30 cellular contexts compared by ENCODE assay signal in genomic region chr1:76463278-76463677, GRCh38.
DNase-seq lines count a peak whose midpoint lies in the region; ATAC-seq and TF ChIP-seq lines count a peak whose summit lies in the region.
"Had no signal": no experiment of that assay in that cellular context is flagged by ENCODE, and none has a peak within 500 bp of the region (broad histone marks: within the 10 kb centered on the region; RNA-seq: fewer than 3 reads in every experiment).

No MANE protein-coding gene starts in this region.

- H3K9me3 Mint-ChIP-seq in activated T-helper 2 cell treated with anti-CD3 and anti-CD28 coated beads, Interferon-gamma antibody, Interleukin-2, Interleukin-4, amounts not matched to agents 10 μg/mL and 5 μg/mL and 100 μg/mL, durations not matched to agents 14 hours and 24 hours and 36 hours, result no peaks in the 10 kb centered on the region
- H3K9me3 Mint-ChIP-seq: effector memory CD8-positive, alpha-beta T cell; memory B cell; stimulated activated naive CD8-positive, alpha-beta T cell treated with anti-CD3 and anti-CD28 coated beads, Interleukin-15, Interleukin-2, amounts not matched to agents 100 ng/mL and 50 ng/mL, for 24 hours; T-cell had no signal

- no peaks in the 10 kb centered on the region for H3K27me3 Mint-ChIP-seq in activated T-helper 2 cell treated with anti-CD3 and anti-CD28 coated beads, Interferon-gamma antibody, Interleukin-2, Interleukin-4, amounts not matched to agents 10 μg/mL and 5 μg/mL and 100 μg/mL, durations not matched to agents 14 hours and 24 hours and 36 hours (ENCODE audit: low read depth)
- H3K27me3 Mint-ChIP-seq: B cell; effector memory CD8-positive, alpha-beta T cell; memory B cell; stimulated activated naive CD8-positive, alpha-beta T cell treated with anti-CD3 and anti-CD28 coated beads, Interleukin-15, Interleukin-2, amounts not matched to agents 100 ng/mL and 50 ng/mL, for 24 hours; T-cell had no signal

- H3K27ac Mint-ChIP-seq in activated T-helper 2 cell treated with anti-CD3 and anti-CD28 coated beads, Interferon-gamma antibody, Interleukin-2, Interleukin-4, amounts not matched to agents 10 μg/mL and 5 μg/mL and 100 μg/mL, durations not matched to agents 14 hours and 24 hours and 36 hours, result no peak overlapping the region
- H3K27ac Mint-ChIP-seq: activated CD8-positive, alpha-beta T cell treated with anti-CD3 and anti-CD28 coated beads, Interleukin-2, amount 10 ng/mL, durations not matched to agents 7 days and 5 days; B cell; effector memory CD8-positive, alpha-beta T cell; memory B cell; neural progenitor cell; stimulated activated naive CD8-positive, alpha-beta T cell treated with anti-CD3 and anti-CD28 coated beads, Interleukin-15, Interleukin-2, amounts not matched to agents 100 ng/mL and 50 ng/mL, for 24 hours; T-cell had no signal

- intact Hi-C loops in activated T-helper 2 cell treated with anti-CD3 and anti-CD28 coated beads, Interferon-gamma antibody, Interleukin-2, Interleukin-4, amounts not matched to agents 10 μg/mL and 5 μg/mL and 100 μg/mL, durations not matched to agents 14 hours and 24 hours and 36 hours (cut with micrococcal nuclease), result no loop called here

- H3K4me3 Mint-ChIP-seq in activated T-helper 2 cell treated with anti-CD3 and anti-CD28 coated beads, Interferon-gamma antibody, Interleukin-2, Interleukin-4, amounts not matched to agents 10 μg/mL and 5 μg/mL and 100 μg/mL, durations not matched to agents 14 hours and 24 hours and 36 hours (ENCODE audit: low read depth), result no peak overlapping the region
- H3K4me3 Mint-ChIP-seq: activated CD8-positive, alpha-beta T cell treated with anti-CD3 and anti-CD28 coated beads, Interleukin-2, amount 10 ng/mL, durations not matched to agents 7 days and 5 days; B cell; effector memory CD8-positive, alpha-beta T cell; memory B cell; neural progenitor cell; stimulated activated naive CD8-positive, alpha-beta T cell treated with anti-CD3 and anti-CD28 coated beads, Interleukin-15, Interleukin-2, amounts not matched to agents 100 ng/mL and 50 ng/mL, for 24 hours; T-cell had no signal

- no peak overlapping the region for H3K4me3 ChIP-seq in brain microvascular endothelial cell (ENCODE audit: low read depth, low read length)
- H3K4me3 ChIP-seq: A549, adrenal gland, colonic mucosa, neural progenitor cell, Peyer's patch, prostate gland, SJCRH30, transverse colon had no signal

- no peak for TF ChIP-seq CTCF in brain microvascular endothelial cell (IDR thresholded peaks at IDR 0.05; ENCODE audit: low read depth, low read length, missing control alignments)

- in situ Hi-C loops in brain microvascular endothelial cell (cut with HindIII; ENCODE audit: low pct_ligation_motif_present, low sequenced_read_pairs), result no loop called here

- H3K4me1 Mint-ChIP-seq in activated T-helper 2 cell treated with anti-CD3 and anti-CD28 coated beads, Interferon-gamma antibody, Interleukin-2, Interleukin-4, amounts not matched to agents 10 μg/mL and 5 μg/mL and 100 μg/mL, durations not matched to agents 14 hours and 24 hours and 36 hours (ENCODE audit: low read depth), result no peaks in the 10 kb centered on the region
- H3K4me1 Mint-ChIP-seq: B cell, T-cell had no signal

- H3K27me3 ChIP-seq in brain microvascular endothelial cell (replicated peaks), result no peaks in the 10 kb centered on the region
- H3K27me3 ChIP-seq: adrenal gland, colonic mucosa, foreskin keratinocyte, neural progenitor cell, Peyer's patch, SJCRH30, transverse colon had no signal

- peak; percentile 9 for DNase-seq in brain microvascular endothelial cell
- DNase-seq in COLO668 (lab: John Stamatoyannopoulos, UW; ENCODE audit: unreplicated experiment), result no peak
- DNase-seq in NCI-H526 (lab: John Stamatoyannopoulos, UW), result no peak
- DNase-seq in NCI-H2227 treated with DMSO at 0.1 percent for 48 hours (lab: John Stamatoyannopoulos, UW), result no peak
- no peak for DNase-seq in activated T-helper 2 cell treated with anti-CD3 and anti-CD28 coated beads, Interferon-gamma antibody, Interleukin-2, Interleukin-4, amounts not matched to agents 10 μg/mL and 5 μg/mL and 100 μg/mL, durations not matched to agents 14 hours and 24 hours and 36 hours (ENCODE audit: low spot score)
- DNase-seq: activated CD8-positive, alpha-beta T cell treated with anti-CD3 and anti-CD28 coated beads, Interleukin-2, amount 10 ng/mL, durations not matched to agents 7 days and 5 days; colonic mucosa; effector memory CD8-positive, alpha-beta T cell; foreskin keratinocyte; GOT3; left cardiac atrium; NCI-H1436 treated with DMSO at 0.1 percent for 48 hours; NCI-H510A treated with DMSO at 0.1 percent for 48 hours; NK-92 treated with Interleukin-12 subunit alpha and Interleukin-12 subunit beta, amount 100 ng/mL, for 24 hours; Peyer's patch; SJCRH30; stimulated activated CD4-positive, alpha-beta T cell treated with anti-CD3 and anti-CD28 coated beads, Interleukin-15, amount 100 ng/mL, for 24 hours; T-cell; transverse colon had no signal

- H3K27ac ChIP-seq in brain microvascular endothelial cell, result no peak overlapping the region
- H3K27ac ChIP-seq: A549, adrenal gland, colonic mucosa, foreskin keratinocyte, KMS-11, neural progenitor cell, Peyer's patch, prostate gland, SJCRH30, transverse colon had no signal

- ATAC-seq in GM18502 (IDR thresholded peaks at IDR 0.05; ENCODE audit: poor library complexity, unreplicated experiment), result peak; percentile 60
- peak; percentile 83 for ATAC-seq in GM21360 (IDR thresholded peaks at IDR 0.05; ENCODE audit: unreplicated experiment)
- ATAC-seq in HG03103 (IDR thresholded peaks at IDR 0.05; ENCODE audit: low read depth, unreplicated experiment), result peak; percentile 57
- ATAC-seq: A549; activated CD8-positive, alpha-beta T cell treated with anti-CD3 and anti-CD28 coated beads, Interleukin-2, amount 10 ng/mL, durations not matched to agents 7 days and 5 days; effector memory CD8-positive, alpha-beta T cell; foreskin keratinocyte; T-cell had no signal

- no peaks in the 10 kb centered on the region for H3K36me3 Mint-ChIP-seq in activated T-helper 2 cell treated with anti-CD3 and anti-CD28 coated beads, Interferon-gamma antibody, Interleukin-2, Interleukin-4, amounts not matched to agents 10 μg/mL and 5 μg/mL and 100 μg/mL, durations not matched to agents 14 hours and 24 hours and 36 hours (ENCODE audit: low read depth)
- H3K36me3 Mint-ChIP-seq: memory B cell, T-cell had no signal

- H3K36me3 ChIP-seq in brain microvascular endothelial cell (replicated peaks), result no peaks in the 10 kb centered on the region
- H3K36me3 ChIP-seq: adrenal gland, colonic mucosa, neural progenitor cell, Peyer's patch, prostate gland, SJCRH30, transverse colon had no signal
